1 cellular context compared by ENCODE assay signal in the genomic region with DNA sequence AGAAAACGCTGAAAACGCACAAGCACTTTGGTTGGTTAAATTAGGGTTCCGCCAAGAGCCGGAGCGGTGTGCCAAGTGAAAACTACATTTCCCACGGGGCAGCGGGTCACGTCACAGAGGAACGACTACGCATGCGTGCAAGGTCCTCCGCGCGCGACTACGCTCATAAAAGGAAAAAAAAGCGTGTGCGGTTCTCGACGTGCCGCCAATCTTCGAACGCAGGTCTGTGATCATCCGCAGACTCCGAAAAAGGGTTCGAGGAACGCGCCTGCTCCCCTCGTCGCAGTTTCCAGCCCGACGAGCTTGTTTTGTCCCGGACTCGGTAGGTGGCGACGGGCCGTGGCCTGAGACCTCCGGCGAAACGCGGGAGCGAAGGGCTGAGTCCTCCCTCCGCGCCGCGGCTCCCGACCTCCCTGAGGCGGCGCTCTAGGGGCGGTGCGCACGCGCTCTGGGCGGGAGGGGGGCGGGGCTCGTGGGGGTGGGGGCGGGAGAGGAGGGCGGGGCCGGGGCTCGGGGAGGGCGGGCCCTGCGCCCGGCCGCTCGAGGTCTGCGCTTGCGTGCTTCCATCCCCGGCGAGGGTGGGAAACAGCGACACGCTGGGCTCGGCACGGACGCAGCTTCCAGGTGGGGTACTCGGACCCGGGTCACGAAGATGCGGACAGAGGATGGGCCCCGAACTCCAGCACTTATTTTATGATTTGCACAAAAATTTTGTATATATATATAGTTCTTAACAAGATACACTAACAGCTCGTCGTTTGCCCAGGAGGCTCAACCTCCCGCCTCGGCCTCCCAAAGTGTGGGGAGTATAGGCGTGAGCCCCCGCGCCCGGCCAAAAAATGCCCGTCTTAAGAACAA.
TF ChIP-seq lines count a peak whose summit lies in the region.

Gene SGF29 (plus strand): TSS at position 145 of the 858 bp plus-strand sequence. CDS start 27,150 bp downstream, outside the sequence.

TF ChIP-seq in HepG2, 621 proteins besides CTCF, POLR2A, EP300 and RAD21 (continued from another document and continues in another):
- TF ChIP-seq, protein P1, sequence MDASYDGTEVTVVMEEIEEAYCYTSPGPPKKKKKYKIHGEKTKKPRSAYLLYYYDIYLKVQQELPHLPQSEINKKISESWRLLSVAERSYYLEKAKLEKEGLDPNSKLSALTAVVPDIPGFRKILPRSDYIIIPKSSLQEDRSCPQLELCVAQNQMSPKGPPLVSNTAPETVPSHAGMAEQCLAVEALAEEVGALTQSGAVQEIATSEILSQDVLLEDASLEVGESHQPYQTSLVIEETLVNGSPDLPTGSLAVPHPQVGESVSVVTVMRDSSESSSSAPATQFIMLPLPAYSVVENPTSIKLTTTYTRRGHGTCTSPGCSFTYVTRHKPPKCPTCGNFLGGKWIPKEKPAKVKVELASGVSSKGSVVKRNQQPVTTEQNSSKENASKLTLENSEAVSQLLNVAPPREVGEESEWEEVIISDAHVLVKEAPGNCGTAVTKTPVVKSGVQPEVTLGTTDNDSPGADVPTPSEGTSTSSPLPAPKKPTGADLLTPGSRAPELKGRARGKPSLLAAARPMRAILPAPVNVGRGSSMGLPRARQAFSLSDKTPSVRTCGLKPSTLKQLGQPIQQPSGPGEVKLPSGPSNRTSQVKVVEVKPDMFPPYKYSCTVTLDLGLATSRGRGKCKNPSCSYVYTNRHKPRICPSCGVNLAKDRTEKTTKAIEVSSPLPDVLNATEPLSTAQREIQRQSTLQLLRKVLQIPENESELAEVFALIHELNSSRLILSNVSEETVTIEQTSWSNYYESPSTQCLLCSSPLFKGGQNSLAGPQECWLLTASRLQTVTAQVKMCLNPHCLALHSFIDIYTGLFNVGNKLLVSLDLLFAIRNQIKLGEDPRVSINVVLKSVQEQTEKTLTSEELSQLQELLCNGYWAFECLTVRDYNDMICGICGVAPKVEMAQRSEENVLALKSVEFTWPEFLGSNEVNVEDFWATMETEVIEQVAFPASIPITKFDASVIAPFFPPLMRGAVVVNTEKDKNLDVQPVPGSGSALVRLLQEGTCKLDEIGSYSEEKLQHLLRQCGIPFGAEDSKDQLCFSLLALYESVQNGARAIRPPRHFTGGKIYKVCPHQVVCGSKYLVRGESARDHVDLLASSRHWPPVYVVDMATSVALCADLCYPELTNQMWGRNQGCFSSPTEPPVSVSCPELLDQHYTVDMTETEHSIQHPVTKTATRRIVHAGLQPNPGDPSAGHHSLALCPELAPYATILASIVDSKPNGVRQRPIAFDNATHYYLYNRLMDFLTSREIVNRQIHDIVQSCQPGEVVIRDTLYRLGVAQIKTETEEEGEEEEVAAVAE (CRISPR knock-in tag; IDR thresholded peaks at IDR 0.05; ENCODE audit: borderline replicate concordance) = peak; percentile 93; the same call in 1 of the 2 replicates
- TF ChIP-seq TFDP1 (CRISPR knock-in tag; IDR thresholded peaks at IDR 0.05; ENCODE audit: borderline replicate concordance) (peak; percentile 92), SMC3 (IDR thresholded peaks at IDR 0.05; ENCODE audit: low read length) (no peak), ZNF460 (CRISPR knock-in tag; IDR thresholded peaks at IDR 0.05; ENCODE audit: borderline replicate concordance) (no peak), CHD2 (IDR thresholded peaks at IDR 0.05; ENCODE audit: low read depth, low read length) (no peak), ZFY (CRISPR knock-in tag; IDR thresholded peaks at IDR 0.05) (peak; percentile 98), GTF2F1 (IDR thresholded peaks at IDR 0.05; ENCODE audit: low read length) (no peak), NFE2L1 (CRISPR knock-in tag; IDR thresholded peaks at IDR 0.05; ENCODE audit: borderline replicate concordance) (no peak), ZNF737 (CRISPR knock-in tag; IDR thresholded peaks at IDR 0.05; ENCODE audit: borderline replicate concordance) (peak; percentile 52; the same call in 1 of the 2 replicates), ZNF780A (CRISPR knock-in tag; IDR thresholded peaks at IDR 0.05) (no peak), GATAD2A (CRISPR knock-in tag; IDR thresholded peaks at IDR 0.05) (peak; percentile 79), ATF4 (CRISPR knock-in tag; IDR thresholded peaks at IDR 0.05) (peak in 1 of 2 experiments; percentile 59; a peak in 2 of 4 replicates), ZNF558 (CRISPR knock-in tag; IDR thresholded peaks at IDR 0.05; ENCODE audit: borderline replicate concordance) (peak; percentile 97), ZNF567 (CRISPR knock-in tag; IDR thresholded peaks at IDR 0.05; ENCODE audit: borderline replicate concordance) (peak; percentile 56; the same call in 1 of the 2 replicates), ZNF296 (CRISPR knock-in tag; conservative IDR thresholded peaks at IDR 0.05) (no peak), ZFP37 (CRISPR knock-in tag; IDR thresholded peaks at IDR 0.05; ENCODE audit: borderline replicate concordance) (no peak), MYC (CRISPR knock-in tag; IDR thresholded peaks at IDR 0.05; ENCODE audit: borderline replicate concordance) (peak; percentile 98), ELF1 (CRISPR knock-in tag; IDR thresholded peaks at IDR 0.05) (peak; percentile 61; the same call in 1 of the 2 replicates), MEIS1 (CRISPR knock-in tag; IDR thresholded peaks at IDR 0.05; ENCODE audit: borderline replicate concordance) (peak; percentile 68; the same call in 1 of the 2 replicates), RFX5 (IDR thresholded peaks at IDR 0.05; ENCODE audit: low read depth, low read length) (no peak), FUBP1 (CRISPR knock-in tag; IDR thresholded peaks at IDR 0.05; ENCODE audit: borderline replicate concordance) (peak; percentile 98), DRAP1 (CRISPR knock-in tag; IDR thresholded peaks at IDR 0.05) (peak; percentile 85), BORCS8-MEF2B (CRISPR knock-in tag; IDR thresholded peaks at IDR 0.05) (peak; percentile 98), THAP8 (CRISPR knock-in tag; IDR thresholded peaks at IDR 0.05; ENCODE audit: borderline replicate concordance) (0 out of 2 replicates have a peak, but pooled peaks have one; percentile 69), PTBP1 (IDR thresholded peaks at IDR 0.05; ENCODE audit: low read depth, low read length, poor library complexity, severe bottlenecking) (no peak), SAFB2 (CRISPR knock-in tag; IDR thresholded peaks at IDR 0.05; ENCODE audit: borderline replicate concordance, low read depth) (no peak; the same call in 1 of the 2 replicates), ZNF713 (CRISPR knock-in tag; IDR thresholded peaks at IDR 0.05) (peak; percentile 17; the same call in 1 of the 2 replicates), MXI1 (IDR thresholded peaks at IDR 0.05; ENCODE audit: borderline replicate concordance, low read depth, low read length) (no peak), PRMT3 (CRISPR knock-in tag; IDR thresholded peaks at IDR 0.05; ENCODE audit: borderline replicate concordance, low read depth) (peak; percentile 67; the same call in 1 of the 2 replicates), TRAFD1 (CRISPR knock-in tag; IDR thresholded peaks at IDR 0.05; ENCODE audit: borderline replicate concordance) (0 out of 2 replicates have a peak, but pooled peaks have one; percentile 84), ZNF468 (CRISPR knock-in tag; IDR thresholded peaks at IDR 0.05) (peak; percentile 95; the same call in 1 of the 2 replicates), ZSCAN12 (CRISPR knock-in tag; IDR thresholded peaks at IDR 0.05) (no peak)
- TF ChIP-seq, protein P2, sequence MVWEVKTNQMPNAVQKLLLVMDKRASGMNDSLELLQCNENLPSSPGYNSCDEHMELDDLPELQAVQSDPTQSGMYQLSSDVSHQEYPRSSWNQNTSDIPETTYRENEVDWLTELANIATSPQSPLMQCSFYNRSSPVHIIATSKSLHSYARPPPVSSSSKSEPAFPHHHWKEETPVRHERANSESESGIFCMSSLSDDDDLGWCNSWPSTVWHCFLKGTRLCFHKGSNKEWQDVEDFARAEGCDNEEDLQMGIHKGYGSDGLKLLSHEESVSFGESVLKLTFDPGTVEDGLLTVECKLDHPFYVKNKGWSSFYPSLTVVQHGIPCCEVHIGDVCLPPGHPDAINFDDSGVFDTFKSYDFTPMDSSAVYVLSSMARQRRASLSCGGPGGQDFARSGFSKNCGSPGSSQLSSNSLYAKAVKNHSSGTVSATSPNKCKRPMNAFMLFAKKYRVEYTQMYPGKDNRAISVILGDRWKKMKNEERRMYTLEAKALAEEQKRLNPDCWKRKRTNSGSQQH (CRISPR knock-in tag; IDR thresholded peaks at IDR 0.05; ENCODE audit: low read depth) = peak; percentile 77; the same call in 1 of the 2 replicates
- TF ChIP-seq, protein P3, sequence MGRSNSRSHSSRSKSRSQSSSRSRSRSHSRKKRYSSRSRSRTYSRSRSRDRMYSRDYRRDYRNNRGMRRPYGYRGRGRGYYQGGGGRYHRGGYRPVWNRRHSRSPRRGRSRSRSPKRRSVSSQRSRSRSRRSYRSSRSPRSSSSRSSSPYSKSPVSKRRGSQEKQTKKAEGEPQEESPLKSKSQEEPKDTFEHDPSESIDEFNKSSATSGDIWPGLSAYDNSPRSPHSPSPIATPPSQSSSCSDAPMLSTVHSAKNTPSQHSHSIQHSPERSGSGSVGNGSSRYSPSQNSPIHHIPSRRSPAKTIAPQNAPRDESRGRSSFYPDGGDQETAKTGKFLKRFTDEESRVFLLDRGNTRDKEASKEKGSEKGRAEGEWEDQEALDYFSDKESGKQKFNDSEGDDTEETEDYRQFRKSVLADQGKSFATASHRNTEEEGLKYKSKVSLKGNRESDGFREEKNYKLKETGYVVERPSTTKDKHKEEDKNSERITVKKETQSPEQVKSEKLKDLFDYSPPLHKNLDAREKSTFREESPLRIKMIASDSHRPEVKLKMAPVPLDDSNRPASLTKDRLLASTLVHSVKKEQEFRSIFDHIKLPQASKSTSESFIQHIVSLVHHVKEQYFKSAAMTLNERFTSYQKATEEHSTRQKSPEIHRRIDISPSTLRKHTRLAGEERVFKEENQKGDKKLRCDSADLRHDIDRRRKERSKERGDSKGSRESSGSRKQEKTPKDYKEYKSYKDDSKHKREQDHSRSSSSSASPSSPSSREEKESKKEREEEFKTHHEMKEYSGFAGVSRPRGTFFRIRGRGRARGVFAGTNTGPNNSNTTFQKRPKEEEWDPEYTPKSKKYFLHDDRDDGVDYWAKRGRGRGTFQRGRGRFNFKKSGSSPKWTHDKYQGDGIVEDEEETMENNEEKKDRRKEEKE (IDR thresholded peaks at IDR 0.05) = no peak
- TF ChIP-seq, protein P4, sequence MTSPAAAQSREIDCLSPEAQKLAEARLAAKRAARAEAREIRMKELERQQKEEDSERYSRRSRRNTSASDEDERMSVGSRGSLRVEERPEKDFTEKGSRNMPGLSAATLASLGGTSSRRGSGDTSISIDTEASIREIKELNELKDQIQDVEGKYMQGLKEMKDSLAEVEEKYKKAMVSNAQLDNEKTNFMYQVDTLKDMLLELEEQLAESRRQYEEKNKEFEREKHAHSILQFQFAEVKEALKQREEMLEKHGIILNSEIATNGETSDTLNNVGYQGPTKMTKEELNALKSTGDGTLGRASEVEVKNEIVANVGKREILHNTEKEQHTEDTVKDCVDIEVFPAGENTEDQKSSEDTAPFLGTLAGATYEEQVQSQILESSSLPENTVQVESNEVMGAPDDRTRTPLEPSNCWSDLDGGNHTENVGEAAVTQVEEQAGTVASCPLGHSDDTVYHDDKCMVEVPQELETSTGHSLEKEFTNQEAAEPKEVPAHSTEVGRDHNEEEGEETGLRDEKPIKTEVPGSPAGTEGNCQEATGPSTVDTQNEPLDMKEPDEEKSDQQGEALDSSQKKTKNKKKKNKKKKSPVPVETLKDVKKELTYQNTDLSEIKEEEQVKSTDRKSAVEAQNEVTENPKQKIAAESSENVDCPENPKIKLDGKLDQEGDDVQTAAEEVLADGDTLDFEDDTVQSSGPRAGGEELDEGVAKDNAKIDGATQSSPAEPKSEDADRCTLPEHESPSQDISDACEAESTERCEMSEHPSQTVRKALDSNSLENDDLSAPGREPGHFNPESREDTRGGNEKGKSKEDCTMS (CRISPR knock-in tag; conservative IDR thresholded peaks at IDR 0.05) = peak; percentile 85; the same call in 1 of the 2 replicates
